In genomic region chr17:7351665-7352558, GRCh38 we compare ENCODE assay signal across 9 cellular contexts. TPM values are rescaled to one million over a fixed set of nuclear protein-coding genes. Genes with fewer than 3 reads are reported as not detected.
A peak's percentile ranks its signal among the peaks of the same experiment; 100 is the strongest.
DNase-seq lines count a peak whose midpoint lies in the region; ATAC-seq and TF ChIP-seq lines count a peak whose summit lies in the region.
"Had no signal": no experiment of that assay in that cellular context is flagged by ENCODE, and none has a peak within 500 bp of the region (broad histone marks: within the 10 kb centered on the region; RNA-seq: fewer than 3 reads in every experiment).

TSS of gene KCTD11 (plus strand) at chr17:7352162.

- H3K4me1 ChIP-seq in OCI-LY3 (ENCODE audit: low read length): peaks cover 11% of the 10 kb centered on the region
- H3K4me1 ChIP-seq in esophagus muscularis mucosa: peaks cover 24 to 77% (median 71%) of the 10 kb centered on the region in 4 donors
- H3K4me1 ChIP-seq in muscle layer of duodenum (ENCODE audit: control insufficient read depth in 1 of 2, insufficient read depth in 2 of 2, low read length in 2 of 2): peaks cover 20 to 58% of the 10 kb centered on the region in 2 donors

- no peak for TF ChIP-seq EP300 in esophagus muscularis mucosa (IDR thresholded peaks at IDR 0.05)

- no peaks in the 10 kb centered on the region for H3K27me3 Mint-ChIP-seq in stimulated activated naive B cell treated with anti-CD40 and anti-IgM and Interleukin-4, amounts not matched to agents 10 μg/mL and 1 μg/mL and 100 μg/mL, for 72 hours

- H3K4me1 Mint-ChIP-seq in stimulated activated naive B cell treated with anti-CD40 and anti-IgM and Interleukin-4, amounts not matched to agents 10 μg/mL and 1 μg/mL and 100 μg/mL, for 72 hours: peaks cover 44 to 78% of the 10 kb centered on the region in 2 donors

- intact Hi-C loops in esophagus muscularis mucosa (cut with DNase I): loop anchor here (5.0 kb wide), 1 partner anchor 50 kb away; the partner anchor contains the start of gene TMEM256

- peak within 1 kb of the TSS; percentile 84 for H3K4me2 ChIP-seq in OCI-LY3 (ENCODE audit: low read length)

- H3K27me3 ChIP-seq in OCI-LY3 (ENCODE audit: low read depth, low read length) (no peaks in the 10 kb centered on the region), esophagus muscularis mucosa (no peaks in the 10 kb centered on the region), muscle layer of duodenum (ENCODE audit: low read depth, low read length) (no peaks in the 10 kb centered on the region)

- peak; percentile 58 for ATAC-seq in GM18861 (IDR thresholded peaks at IDR 0.05; ENCODE audit: unreplicated experiment)
- ATAC-seq in HG03095 (IDR thresholded peaks at IDR 0.05; ENCODE audit: unreplicated experiment): peak; percentile 45
- peak; percentile 71 to 76 for ATAC-seq in stimulated activated naive B cell treated with anti-CD40 and anti-IgM and Interleukin-4, amounts not matched to agents 10 μg/mL and 1 μg/mL and 100 μg/mL, for 72 hours (replicated peaks)

- TF ChIP-seq POLR2A in esophagus muscularis mucosa (IDR thresholded peaks at IDR 0.05; ENCODE audit: low read depth): peak; percentile 22

- TF ChIP-seq CTCF in OCI-LY3 (IDR thresholded peaks at IDR 0.05; ENCODE audit: low read depth, low read length): peak; percentile 43
- peak; percentile 47 to 74 (median 61) for TF ChIP-seq CTCF in esophagus muscularis mucosa (IDR thresholded peaks at IDR 0.05)

- no peaks in the 10 kb centered on the region for H3K9me3 ChIP-seq in OCI-LY3 (ENCODE audit: insufficient read depth, low read length)
- no peaks in the 10 kb centered on the region for H3K9me3 ChIP-seq in esophagus muscularis mucosa
- H3K9me3 ChIP-seq in muscle layer of duodenum (ENCODE audit: control insufficient read depth in 1 of 2, low read length in 2 of 2): no peaks in the 10 kb centered on the region

- peak within 1 kb of the TSS; percentile 91 for H3K4me3 ChIP-seq in OCI-LY3 (ENCODE audit: low read length)
- peak within 1 kb of the TSS; percentile 86 to 98 (median 90) for H3K4me3 ChIP-seq in esophagus muscularis mucosa
- peak within 1 kb of the TSS; percentile 75 to 82 for H3K4me3 ChIP-seq in muscle layer of duodenum (ENCODE audit: low read depth in 1 of 2, low read length in 2 of 2)

- H4K20me1 ChIP-seq in OCI-LY3 (ENCODE audit: insufficient read depth, low read length): no peaks in the 10 kb centered on the region

- no peaks in the 10 kb centered on the region for H3K9me3 Mint-ChIP-seq in stimulated activated naive B cell treated with anti-CD40 and anti-IgM and Interleukin-4, amounts not matched to agents 10 μg/mL and 1 μg/mL and 100 μg/mL, for 72 hours

- peak within 1 kb of the TSS; percentile 88 for H3K27ac Mint-ChIP-seq in stimulated activated naive B cell treated with anti-CD40 and anti-IgM and Interleukin-4, amounts not matched to agents 10 μg/mL and 1 μg/mL and 100 μg/mL, for 72 hours

- peaks cover 28 to 40% of the 10 kb centered on the region in 2 donors for H3K36me3 Mint-ChIP-seq in stimulated activated naive B cell treated with anti-CD40 and anti-IgM and Interleukin-4, amounts not matched to agents 10 μg/mL and 1 μg/mL and 100 μg/mL, for 72 hours

- H3K79me2 ChIP-seq in OCI-LY3 (ENCODE audit: low read length): no peaks in the 10 kb centered on the region

- peak within 1 kb of the TSS; percentile 56; the same call in 1 of the 2 replicates for H2AFZ ChIP-seq in OCI-LY3 (ENCODE audit: low read depth, low read length)

- 0% methylated on average over 3 of the region's 93 CpGs for WGBS in esophagus muscularis mucosa

- H3K9ac ChIP-seq in OCI-LY3 (ENCODE audit: low read length): peak within 1 kb of the TSS; percentile 86

- peak within 1 kb of the TSS; percentile 91 to 95 for H3K4me3 Mint-ChIP-seq in stimulated activated naive B cell treated with anti-CD40 and anti-IgM and Interleukin-4, amounts not matched to agents 10 μg/mL and 1 μg/mL and 100 μg/mL, for 72 hours

- DNase-seq in A172 (ENCODE audit: low spot score) (peak; percentile 91), esophagus muscularis mucosa (ENCODE audit: extremely low spot score) (peak; percentile 96)
- peak; percentile 86 to 88 for DNase-seq in activated T-cell treated with anti-CD3 and anti-CD28 coated beads, Interleukin-2, amount 50 U/mL, for 48 hours
- peak; percentile 81 for DNase-seq in stimulated activated naive B cell treated with anti-CD40 and anti-IgM and Interleukin-4, amounts not matched to agents 10 μg/mL and 1 μg/mL and 100 μg/mL, for 72 hours

- H3K27ac ChIP-seq in OCI-LY3 (ENCODE audit: low read length) (0 out of 2 replicates have a peak within 1 kb of the TSS, but pooled peaks have one; percentile 25), esophagus muscularis mucosa (replicated peaks in 1 of 4) (peak within 1 kb of the TSS; percentile 98 to 100 (median 99)), muscle layer of duodenum (ENCODE audit: low read length) (peak within 1 kb of the TSS; percentile 87)
- H3K27ac ChIP-seq: HL-60 had no signal

- H3K36me3 ChIP-seq in OCI-LY3 (replicated peaks; ENCODE audit: low read depth, low read length) (no peaks in the 10 kb centered on the region), esophagus muscularis mucosa (no peaks in the 10 kb centered on the region), muscle layer of duodenum (ENCODE audit: control insufficient read depth in 1 of 2, insufficient read depth in 2 of 2, low read length in 2 of 2) (peaks cover 0 to 9% of the 10 kb centered on the region in 2 donors)

RNA-seq across cellular contexts. Expression of gene KCTD11, which starts in this region (rescaled TPM):
- total RNA-seq in A172 (2014; rRNA removed; shearing (Covaris generic)): 13.9 and 19.5 TPM in 2 replicates
- 10 to 100 TPM in 2 of 4 donors, 1 to 10 TPM in 2; 9.1 to 18.2 (median 13.3) TPM for total RNA-seq in esophagus muscularis mucosa

Comparison
In these comparisons a context has a peak if more than half of its experiments do, and no peak if none do; other contexts are left out.
1. Peak in every context shown above with its lines: DNase-seq, ATAC-seq, H3K4me3 ChIP-seq and H3K27ac ChIP-seq.
2. H3K27ac ChIP-seq: peak in every context shown above with its lines; median percentile 99 in esophagus muscularis mucosa; 87 in muscle layer of duodenum; 25 in OCI-LY3.